ENCODE assay signal across 2 cellular contexts in genomic region chr3:48480891-48481290, GRCh38. TPM values are rescaled to one million over a fixed set of nuclear protein-coding genes. Genes with fewer than 3 reads are reported as not detected.
"Had no signal": no experiment of that assay in that cellular context is flagged by ENCODE, and none has a peak within 500 bp of the region (broad histone marks: within the 10 kb centered on the region; RNA-seq: fewer than 3 reads in every experiment).

No MANE protein-coding gene starts in this region.

RNA-seq across cellular contexts. Expression of gene PLXNB1, which starts 51.0 kb away (rescaled TPM):
- polyA plus RNA-seq: naive thymus-derived CD4-positive, alpha-beta T cell; naive thymus-derived CD8-positive, alpha-beta T cell had no signal
